In the genomic region with DNA sequence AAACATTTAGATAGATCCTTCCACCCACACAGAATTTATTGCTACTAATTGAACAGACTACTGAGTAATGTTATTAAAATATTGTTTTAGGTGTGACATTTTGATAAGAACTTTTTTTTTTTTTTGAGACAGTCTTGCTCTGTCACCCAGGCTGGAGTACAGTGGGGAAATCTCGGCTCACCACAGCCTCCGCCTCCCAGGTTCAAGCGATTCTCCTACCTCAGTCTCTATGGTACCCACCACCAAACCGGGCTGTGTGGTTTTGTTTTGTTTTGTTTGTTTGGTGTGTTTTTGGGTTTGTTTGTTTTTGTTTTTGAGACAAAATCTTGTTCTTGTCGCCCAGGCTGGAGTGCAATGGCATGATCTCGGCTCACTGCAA, we compare ENCODE assay signal across 16 cellular contexts. TPM values are rescaled to one million over a fixed set of nuclear protein-coding genes. Genes with fewer than 3 reads are reported as not detected.
DNase-seq lines count a peak whose midpoint lies in the region; ATAC-seq, FAIRE-seq and TF ChIP-seq lines count a peak whose summit lies in the region.
"Had no signal": no experiment of that assay in that cellular context is flagged by ENCODE, and none has a peak within 500 bp of the region (broad histone marks: within the 10 kb centered on the region; RNA-seq: fewer than 3 reads in every experiment).

No MANE protein-coding gene starts in this region.

- H3K36me3 ChIP-seq in body of pancreas (replicated peaks in 1 of 2; ENCODE audit: insufficient read depth in 1 of 2, low read depth in 2 of 2) (no peaks in the 10 kb centered on the region), HepG2 (replicated peaks in 1 of 2; ENCODE audit: control insufficient read depth in 1 of 2, insufficient read depth in 2 of 2, low read length in 2 of 2) (no peaks in the 10 kb centered on the region), pancreas (no peaks in the 10 kb centered on the region)
- H3K36me3 ChIP-seq: BE2C had no signal

- CTCF ChIA-PET in HepG2 (lab: Yijun Ruan, JAX; ENCODE audit: low intra/inter-chr PET ratio, low total read pairs) = interaction anchor here (1.1 to 2.6 kb wide), 4 partner anchors 231 to 500 kb away, joined by 3 to 26 read pairs (median 8); no protein-coding TSS in a partner anchor

- DNase-seq in body of pancreas (peak in 1 of 4 donors; percentile 25), HepG2 (ENCODE audit: low spot score) (no peak), pancreas (peak in 1 of 6 donors; percentile 21), AML-193 (lab: John Stamatoyannopoulos, UW) (no peak), NCI-H446 treated with DMSO at 0.1 percent for 48 hours (lab: John Stamatoyannopoulos, UW) (no peak)
- DNase-seq: BE2C; CD4-positive, alpha-beta T cell; CD8-positive, alpha-beta memory T cell; DMS79 treated with DMSO at 0.1 percent for 48 hours; GF-D8; GM23248; HCEC 1CT had no signal

- H3K4me1 ChIP-seq in body of pancreas = peaks cover 31% of the 10 kb centered on the region
- peaks cover 35% of the 10 kb centered on the region for H3K4me1 ChIP-seq in HepG2 (ENCODE audit: insufficient read depth, low read length)
- H3K4me1 ChIP-seq in pancreas = peaks cover 3 to 24% (median 14%) of the 10 kb centered on the region in 3 donors
- H3K4me1 ChIP-seq: BE2C; BLaER1 treated with 17β-estradiol and CSF1 and Interleukin-3, amounts not matched to agents 10 nM and 100 nM had no signal

- 38 to 54% methylated on average over 6 of the region's 6 CpGs for WGBS in body of pancreas, 2 donors
- WGBS in HepG2 (ENCODE audit: low lambda C conversion rate) = 50% methylated on average over 6 of the region's 6 CpGs
- WGBS in pancreas, 2 donors = 46 to 58% methylated on average over 6 of the region's 6 CpGs

- no peak for TF ChIP-seq POLR2A in body of pancreas (IDR thresholded peaks at IDR 0.05)
- no peak for TF ChIP-seq POLR2A in HepG2 (IDR thresholded peaks at IDR 0.05; ENCODE audit: insufficient read depth in 1 of 2, low read depth in 2 of 2, low read length in 2 of 2)

- H3K27ac ChIP-seq in body of pancreas (peak overlapping the region in 3 of 4 donors; percentile 68 to 79 (median 79)), HepG2 (ENCODE audit: extremely low read length, insufficient read depth, low read length) (peak overlapping the region; percentile 69), pancreas (peak overlapping the region in 2 of 4 donors; percentile 35 to 67)
- H3K27ac ChIP-seq: BLaER1 treated with 17β-estradiol and CSF1 and Interleukin-3, amounts not matched to agents 10 nM and 100 nM; GM23248 had no signal

- ATAC-seq in body of pancreas (peak; percentile 7), HepG2 (peak; percentile 12; the same call in 2 of the 3 replicates), pancreas (peak; percentile 1 to 3 (median 2)), GM21423 (IDR thresholded peaks at IDR 0.05; ENCODE audit: unreplicated experiment) (no peak)

- TF ChIP-seq EP300 in HepG2 (IDR thresholded peaks at IDR 0.05; ENCODE audit: low read depth in 2 of 2, low read length in 2 of 2) (no peak), HepG2 (CRISPR knock-in tag; IDR thresholded peaks at IDR 0.05; ENCODE audit: borderline replicate concordance) (no peak)

- H3K9ac ChIP-seq in HepG2 (ENCODE audit: insufficient read depth, low read depth, low read length) = no peak overlapping the region
- H3K9ac ChIP-seq: BLaER1 treated with 17β-estradiol and CSF1 and Interleukin-3, amounts not matched to agents 10 nM and 100 nM; GM23248 had no signal

- no peaks in the 10 kb centered on the region for H4K20me1 ChIP-seq in HepG2 (ENCODE audit: insufficient read depth, low read length)
- H4K20me1 ChIP-seq: BLaER1 treated with 17β-estradiol and CSF1 and Interleukin-3, amounts not matched to agents 10 nM and 100 nM had no signal

- no TSS peak for BruUV-seq in HepG2 (replicated peaks; lab: Mats Ljungman, UMichigan)

- H3K9me3 ChIP-seq in body of pancreas = no peaks in the 10 kb centered on the region
- no peaks in the 10 kb centered on the region for H3K9me3 ChIP-seq in HepG2 (ENCODE audit: low read length)
- H3K9me3 ChIP-seq in pancreas = no peaks in the 10 kb centered on the region
- H3K9me3 ChIP-seq: BE2C; BLaER1 treated with 17β-estradiol and CSF1 and Interleukin-3, amounts not matched to agents 10 nM and 100 nM had no signal

- in situ Hi-C loops in HepG2 (cut with HindIII; ENCODE audit: extremely low pct_ligation_motif_present, low pct_unique_long_range_greater_than_20kb) = loop anchor here (5.0 to 25.0 kb wide), 5 partner anchors 236 to 731 kb away; no protein-coding TSS in a partner anchor

- H3K4me2 ChIP-seq in HepG2 (ENCODE audit: low read depth, low read length) = peak overlapping the region; percentile 81; the same call in 1 of the 2 replicates
- H3K4me2 ChIP-seq: BLaER1 treated with 17β-estradiol and CSF1 and Interleukin-3, amounts not matched to agents 10 nM and 100 nM had no signal

- no peak for TF ChIP-seq RAD21 in HepG2 (CRISPR knock-in tag; IDR thresholded peaks at IDR 0.05)

- H3K27me3 ChIP-seq in body of pancreas (no peaks in the 10 kb centered on the region), HepG2 (ENCODE audit: control insufficient read depth in 1 of 2, insufficient read depth in 2 of 2, low read length in 2 of 2) (no peaks in the 10 kb centered on the region), pancreas (no peaks in the 10 kb centered on the region)
- H3K27me3 ChIP-seq: BE2C; BLaER1 treated with 17β-estradiol and CSF1 and Interleukin-3, amounts not matched to agents 10 nM and 100 nM had no signal

- POLR2A ChIA-PET in HepG2 (lab: Yijun Ruan, JAX) = no interaction called here

- TF ChIP-seq CTCF in body of pancreas (IDR thresholded peaks at IDR 0.05) (no peak), HepG2 (CRISPR knock-in tag; IDR thresholded peaks at IDR 0.05) (no peak), pancreas (IDR thresholded peaks at IDR 0.05) (no peak)

- intact Hi-C loops in body of pancreas (cut with DNase I) = no loop called here
- intact Hi-C loops in HepG2 (cut with micrococcal nuclease; ENCODE audit: unreplicated experiment) = loop anchor here (1.0 to 5.0 kb wide), 7 partner anchors 40 to 738 kb away; partner anchors contain the start of gene COX16
- intact Hi-C loops in pancreas (cut with DNase I) = loop anchor here in 1 of 3 donors (10.0 kb wide), 3 partner anchors 234 to 504 kb away; no protein-coding TSS in a partner anchor

- H3K79me2 ChIP-seq in HepG2 (ENCODE audit: insufficient read depth, low read length) = no peaks in the 10 kb centered on the region

- H3K4me3 ChIP-seq in body of pancreas (no peak overlapping the region), HepG2 (replicated peaks in 1 of 3; ENCODE audit: insufficient read depth in 1 of 3, low read depth in 2 of 3, low read length in 3 of 3) (no peak overlapping the region; a peak in 1 of 6 replicates), pancreas (no peak overlapping the region)
- H3K4me3 ChIP-seq: BLaER1 treated with 17β-estradiol and CSF1 and Interleukin-3, amounts not matched to agents 10 nM and 100 nM; GM23248 had no signal

- no peak for FAIRE-seq in HepG2 (lab: Jason Lieb, UNC)
- no peak for FAIRE-seq in pancreas (lab: Jason Lieb, UNC)
- FAIRE-seq: GM12891, GM18507 had no signal

- H2AFZ ChIP-seq in HepG2 (ENCODE audit: low read length) = no peak overlapping the region
- H2AFZ ChIP-seq: GM23248 had no signal

TF ChIP-seq in HepG2, 621 proteins besides CTCF, POLR2A, EP300 and RAD21 (continues in another document):
- TF ChIP-seq FOXJ3 (CRISPR knock-in tag; IDR thresholded peaks at IDR 0.05; ENCODE audit: borderline replicate concordance) = 0 out of 2 replicates have a peak, but pooled peaks have one; percentile 0
- 0 out of 2 replicates have a peak, but pooled peaks have one; percentile 3 for TF ChIP-seq ATF1 (CRISPR knock-in tag; IDR thresholded peaks at IDR 0.05)
- TF ChIP-seq ZNF274 (CRISPR knock-in tag; IDR thresholded peaks at IDR 0.05) = no peak
- TF ChIP-seq ZNF563 (CRISPR knock-in tag; IDR thresholded peaks at IDR 0.05) = no peak
- no peak for TF ChIP-seq RFXANK (CRISPR knock-in tag; IDR thresholded peaks at IDR 0.05)
- 0 out of 2 replicates have a peak, but pooled peaks have one; percentile 4 for TF ChIP-seq MYPOP (CRISPR knock-in tag; IDR thresholded peaks at IDR 0.05)
- TF ChIP-seq ZNF337 (CRISPR knock-in tag; IDR thresholded peaks at IDR 0.05; ENCODE audit: borderline replicate concordance, low read depth) = no peak

RNA-seq across cellular contexts. Expression of gene COX16, which starts 40.9 kb away (rescaled TPM):
- total RNA-seq in body of pancreas (10 to 100 TPM; 18.5 to 25.4 TPM), HepG2 (2016; rRNA removed; fragmentation: Illumina TruSeq; extraction: Trizol) (71.0 and 88.1 TPM in 2 replicates), pancreas (10 to 100 TPM; 16.1 to 23.2 (median 20.6) TPM)
- 21.2 and 25.8 TPM in 2 replicates for total RNA-seq in HepG2 (2016; cell fraction: cytosol; rRNA removed; fragmentation: Illumina TruSeq; extraction: Trizol; ENCODE audit: low read depth)
- total RNA-seq in HepG2 (2016; cell fraction: insoluble cytoplasmic fraction; rRNA removed; fragmentation: Illumina TruSeq; extraction: Trizol) = 70.6 and 92.4 TPM in 2 replicates
- total RNA-seq in HepG2 (2016; cell fraction: membrane; rRNA removed; fragmentation: Illumina TruSeq; extraction: Trizol) = 56.3 and 58.4 TPM in 2 replicates
- total RNA-seq in HepG2 (2016; cell fraction: nucleus; rRNA removed; fragmentation: Illumina TruSeq; extraction: Trizol) = 33.5 and 36.8 TPM in 2 replicates
- polyA plus RNA-seq in HepG2 (2011; rRNA removed) (12.3 and 13.5 TPM in 2 replicates), pancreas (10 to 100 TPM; 29.0 to 35.6 TPM)
- polyA plus RNA-seq in HepG2 (2011; cell fraction: cytosol; rRNA removed) = 6.0 and 8.8 TPM in 2 replicates
- polyA plus RNA-seq in HepG2 (2011; cell fraction: nucleus; rRNA removed) = 2.6 and 3.9 TPM in 2 replicates
- 24.1 and 48.8 TPM in 2 replicates for polyA plus RNA-seq in HepG2 (2012)
- 24.6 and 28.2 TPM in 2 replicates for polyA plus RNA-seq in HepG2 (2016; cell fraction: cytosol; fragmentation: Illumina TruSeq; extraction: Trizol; ENCODE audit: low read depth)
- polyA plus RNA-seq in HepG2 (2016; cell fraction: insoluble cytoplasmic fraction; fragmentation: Illumina TruSeq; extraction: Trizol; ENCODE audit: low read depth) = 93.9 and 95.1 TPM in 2 replicates
- 50.5 and 50.6 TPM in 2 replicates for polyA plus RNA-seq in HepG2 (2016; cell fraction: membrane; fragmentation: Illumina TruSeq; extraction: Trizol; ENCODE audit: low read depth)
- 57.4 and 64.1 TPM in 2 replicates for polyA plus RNA-seq in HepG2 (2016; cell fraction: nucleus; fragmentation: Illumina TruSeq; extraction: Trizol; ENCODE audit: insufficient read depth, low read depth)
- polyA minus RNA-seq in HepG2 (2011; rRNA and poly(A)+ RNA removed; ENCODE audit: low replicate concordance) = 2.7 and 10.9 TPM in 2 replicates
- polyA minus RNA-seq in HepG2 (2011; cell fraction: cytosol; rRNA and poly(A)+ RNA removed) = 6.0 and 6.7 TPM in 2 replicates
- polyA minus RNA-seq in HepG2 (2011; cell fraction: nucleus; rRNA and poly(A)+ RNA removed) = 14.5 and 15.2 TPM in 2 replicates
